1 cellular context compared by ENCODE assay signal in genomic region chr13:35964764-35965163, GRCh38.
TF ChIP-seq lines count a peak whose summit lies in the region.

No MANE protein-coding gene starts in this region.

TF ChIP-seq in WTC11, 78 proteins besides CTCF, POLR2A, EP300 and RAD21 (continued from another document):
- TF ChIP-seq SMAD4 (CRISPR knock-in tag; IDR thresholded peaks at IDR 0.05), result no peak
- TF ChIP-seq ZNF396 (CRISPR knock-in tag; IDR thresholded peaks at IDR 0.05; ENCODE audit: borderline replicate concordance), result no peak
- TF ChIP-seq NFATC4 (CRISPR knock-in tag; IDR thresholded peaks at IDR 0.05), result no peak
- TF ChIP-seq ATF1 (CRISPR knock-in tag; IDR thresholded peaks at IDR 0.05), result no peak
- no peak for TF ChIP-seq IRF1 (CRISPR knock-in tag; IDR thresholded peaks at IDR 0.05)
